ENCODE assay signal across 19 cellular contexts in the genomic region with DNA sequence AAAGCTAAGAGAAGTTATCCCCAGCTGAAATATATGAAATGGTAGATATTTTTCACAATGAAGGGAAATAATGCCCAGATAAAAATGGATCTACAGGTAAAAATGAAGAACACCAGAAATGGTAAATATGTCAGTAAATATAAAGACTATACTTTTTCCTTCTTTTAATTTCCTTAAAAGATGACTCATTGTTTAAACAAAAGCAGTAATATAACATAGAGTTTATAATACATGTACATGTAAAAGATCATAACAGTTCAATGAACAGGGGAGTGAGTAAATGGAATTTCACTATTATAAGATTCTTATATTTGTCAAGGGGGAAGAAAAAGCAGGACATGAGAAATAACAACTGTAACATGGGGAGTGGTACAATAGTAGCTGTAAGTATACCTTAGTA. TPM values are rescaled to one million over a fixed set of nuclear protein-coding genes. Genes with fewer than 3 reads are reported as not detected.
DNase-seq lines count a peak whose midpoint lies in the region; ATAC-seq, FAIRE-seq and TF ChIP-seq lines count a peak whose summit lies in the region.
"Had no signal": no experiment of that assay in that cellular context is flagged by ENCODE, and none has a peak within 500 bp of the region (broad histone marks: within the 10 kb centered on the region; RNA-seq: fewer than 3 reads in every experiment).

No MANE protein-coding gene starts in this region.

- H3K4me3 ChIP-seq in left ventricle myocardium inferior, result no peak overlapping the region
- H3K4me3 ChIP-seq in heart right ventricle, result no peak overlapping the region
- H3K4me3 ChIP-seq in bronchial epithelial cell (ENCODE audit: low read depth, low read length), result no peak overlapping the region
- no peak overlapping the region for H3K4me3 ChIP-seq in mucosa of descending colon
- H3K4me3 ChIP-seq: A549 had no signal

- peaks cover under 1% of the 10 kb centered on the region for H3K36me3 ChIP-seq in left ventricle myocardium inferior
- H3K36me3 ChIP-seq in heart right ventricle, result peaks cover 0 to 14% (median 0%) of the 10 kb centered on the region in 9 donors
- peaks cover 1% of the 10 kb centered on the region for H3K36me3 ChIP-seq in bronchial epithelial cell (ENCODE audit: control insufficient read depth, insufficient read depth, low read length)
- no peaks in the 10 kb centered on the region for H3K36me3 ChIP-seq in mucosa of descending colon (ENCODE audit: low read depth)

- H3K27ac ChIP-seq in left ventricle myocardium inferior (replicated peaks) (peak overlapping the region; percentile 7), heart right ventricle (no peak overlapping the region)
- H3K27ac ChIP-seq: 22Rv1, A549, C4-2B had no signal

- H3K27me3 ChIP-seq in left ventricle myocardium inferior (ENCODE audit: low read depth) (no peaks in the 10 kb centered on the region), heart right ventricle (no peaks in the 10 kb centered on the region), bronchial epithelial cell (ENCODE audit: control insufficient read depth, insufficient read depth, low read length) (no peaks in the 10 kb centered on the region)

- H3K4me1 ChIP-seq in left ventricle myocardium inferior, result peaks cover 58% of the 10 kb centered on the region
- peaks cover 0 to 44% (median 19%) of the 10 kb centered on the region in 9 donors for H3K4me1 ChIP-seq in heart right ventricle
- peaks cover 6% of the 10 kb centered on the region for H3K4me1 ChIP-seq in mucosa of descending colon (ENCODE audit: low read depth)
- H3K4me1 ChIP-seq: Caco-2 had no signal

- DNase-seq in left ventricle myocardium inferior (no peak), heart right ventricle (no peak), RCC 7860 (ENCODE audit: low spot score) (no peak), bronchial epithelial cell (ENCODE audit: low read depth) (peak; percentile 24), mucosa of descending colon (no peak), SHP77 (lab: John Stamatoyannopoulos, UW) (no peak), NCI-H187 treated with DMSO at 0.1 percent for 48 hours (lab: John Stamatoyannopoulos, UW) (no peak), DMS 273 treated with DMSO at 0.1 percent for 48 hours (lab: John Stamatoyannopoulos, UW) (no peak)
- DNase-seq: AML-193; Caco-2; CD4-positive, alpha-beta T cell; DMS79 treated with DMSO at 0.1 percent for 48 hours; GF-D8; GOT3; H7 had no signal

- no peak for ATAC-seq in heart right ventricle
- peak; percentile 73 for ATAC-seq in mucosa of descending colon
- ATAC-seq: A549, HCT116 had no signal

- intact Hi-C loops in left ventricle myocardium inferior (cut with micrococcal nuclease), result no loop called here
- intact Hi-C loops in heart right ventricle (cut with DNase I), result no loop called here
- intact Hi-C loops in mucosa of descending colon (cut with DNase I, micrococcal nuclease), result no loop called here

- peak; percentile 51 for FAIRE-seq in RCC 7860 (lab: Jason Lieb, UNC)
- no peak for FAIRE-seq in bronchial epithelial cell (lab: Jason Lieb, UNC)
- FAIRE-seq: A549 had no signal

- TF ChIP-seq CTCF in left ventricle myocardium inferior (IDR thresholded peaks at IDR 0.05; ENCODE audit: borderline replicate concordance) (no peak), heart right ventricle (IDR thresholded peaks at IDR 0.05) (no peak), bronchial epithelial cell (IDR thresholded peaks at IDR 0.05; ENCODE audit: insufficient read depth, low read length, severe bottlenecking) (no peak), mucosa of descending colon (IDR thresholded peaks at IDR 0.05) (no peak)

- no peaks in the 10 kb centered on the region for H3K9me3 ChIP-seq in left ventricle myocardium inferior (replicated peaks)
- no peaks in the 10 kb centered on the region for H3K9me3 ChIP-seq in heart right ventricle
- H3K9me3 ChIP-seq in mucosa of descending colon, result no peaks in the 10 kb centered on the region
- H3K9me3 ChIP-seq: A549, Caco-2 had no signal

RNA-seq across cellular contexts. Expression of a gene that starts 7.4 kb away (rescaled TPM):
- total RNA-seq in left ventricle myocardium inferior, result 14.3 TPM
- total RNA-seq in heart right ventricle, result 10 to 100 TPM; 12.7 to 24.7 (median 15.5) TPM
- polyA plus RNA-seq in heart right ventricle, result 10 to 100 TPM in 1 of 2 donors, 1 to 10 TPM in 1; 5.1 to 16.8 TPM
- 29.5 and 30.1 TPM in 2 replicates for total RNA-seq in bronchial epithelial cell
- total RNA-seq in mucosa of descending colon, result 10 to 100 TPM; 12.1 to 13.9 (median 13.7) TPM
